In the genomic region with DNA sequence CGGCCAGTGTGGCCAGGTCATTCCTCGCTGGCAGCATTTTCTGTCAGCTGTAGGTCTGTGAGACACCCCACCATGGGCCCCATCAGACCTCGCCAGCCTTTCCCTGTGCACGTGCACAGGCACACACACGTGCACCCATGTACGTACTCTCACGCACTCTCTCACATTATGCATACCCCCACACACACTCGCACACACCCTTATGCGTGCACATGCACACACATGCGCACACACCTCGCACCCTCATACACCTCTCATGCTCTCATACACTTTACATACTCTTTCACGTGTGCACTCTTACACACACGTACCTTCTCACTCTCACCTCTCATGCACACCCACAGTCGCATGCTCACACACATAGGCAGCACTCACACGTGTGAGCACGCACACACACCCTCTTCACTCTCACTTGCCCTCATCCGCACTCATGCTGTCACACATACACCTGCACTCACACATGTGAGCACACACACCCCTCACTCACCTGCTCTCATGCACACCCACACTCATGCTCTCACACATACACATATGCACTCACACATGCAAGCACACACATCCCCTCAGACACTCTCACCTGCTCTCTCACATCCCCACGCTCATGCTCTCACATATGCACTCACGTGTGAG, we compare ENCODE assay signal across 17 cellular contexts.
"Had no signal": no experiment of that assay in that cellular context is flagged by ENCODE, and none has a peak within 500 bp of the region (broad histone marks: within the 10 kb centered on the region; RNA-seq: fewer than 3 reads in every experiment).

No MANE protein-coding gene starts in this region.

- DNase-seq: colonic mucosa; erythroblast; foreskin melanocyte; heart right ventricle; hypothalamus; kidney glomerular epithelial cell; mammary epithelial cell; naive thymus-derived CD4-positive, alpha-beta T cell; nephron progenitor cell; posterior cingulate gyrus; right cardiac atrium; stimulated activated CD4-positive, alpha-beta T cell treated with anti-CD3 and anti-CD28 coated beads, Interleukin-2, amount 100 ng/mL, for 48 hours; stimulated activated naive CD4-positive, alpha-beta T cell treated with Interleukin-2 at 50 U/mL for 16 hours; thyroid gland had no signal

- H3K27ac ChIP-seq: colonic mucosa, neutrophil, thyroid gland had no signal

- ATAC-seq: naive thymus-derived CD4-positive, alpha-beta T cell had no signal

- FAIRE-seq: islet of Langerhans had no signal

- H3K4me1 ChIP-seq: colonic mucosa had no signal

- H3K27me3 ChIP-seq: colonic mucosa, heart right ventricle, neutrophil, thyroid gland had no signal

- H3K36me3 ChIP-seq: neutrophil had no signal

- H3K4me2 ChIP-seq: smooth muscle cell had no signal

- H3K9me3 ChIP-seq: colonic mucosa, heart right ventricle, neutrophil, thyroid gland had no signal

- H3K4me3 ChIP-seq: colonic mucosa, heart right ventricle, smooth muscle cell, thyroid gland had no signal
